In the genomic region with DNA sequence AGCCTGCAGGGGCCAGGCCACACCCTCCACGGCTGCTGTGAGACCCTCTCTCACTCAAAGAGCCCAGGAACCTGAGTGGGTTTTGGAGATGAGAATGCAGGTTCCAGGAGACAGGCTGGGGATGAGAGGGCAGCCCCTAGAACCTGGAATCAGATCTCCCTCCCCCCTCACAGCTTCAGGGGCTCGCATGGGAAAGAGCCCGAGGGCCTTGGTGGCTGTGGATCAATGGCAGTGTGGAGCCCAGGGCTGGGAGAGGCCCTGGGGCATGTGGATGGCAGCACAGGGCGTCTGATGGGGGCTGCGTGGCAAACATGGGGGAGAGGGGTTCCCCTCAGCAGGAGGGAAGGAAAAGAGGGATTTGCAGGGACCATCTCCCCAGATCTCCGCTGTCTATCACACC, we compare ENCODE assay signal across 13 cellular contexts.
A peak's percentile ranks its signal among the peaks of the same experiment; 100 is the strongest.
DNase-seq lines count a peak whose midpoint lies in the region; ATAC-seq and TF ChIP-seq lines count a peak whose summit lies in the region.
"Had no signal": no experiment of that assay in that cellular context is flagged by ENCODE, and none has a peak within 500 bp of the region (broad histone marks: within the 10 kb centered on the region; RNA-seq: fewer than 3 reads in every experiment).

No MANE protein-coding gene starts in this region.

- H3K4me3 Mint-ChIP-seq in stimulated activated naive CD8-positive, alpha-beta T cell treated with anti-CD3 and anti-CD28 coated beads, Interleukin-15, Interleukin-2, amounts not matched to agents 100 ng/mL and 50 ng/mL, for 24 hours, result no peak overlapping the region
- no peak overlapping the region for H3K4me3 Mint-ChIP-seq in stimulated activated naive CD8-positive, alpha-beta T cell treated with anti-CD3 and anti-CD28 coated beads, Interleukin-15, amount 100 ng/mL, for 72 hours
- H3K4me3 Mint-ChIP-seq: activated CD8-positive, alpha-beta memory T cell treated with anti-CD3 and anti-CD28 coated beads, Interleukin-2, amount 10 ng/mL, durations not matched to agents 7 days and 5 days had no signal

- H2AFZ ChIP-seq in trophoblast cell (ENCODE audit: insufficient read depth, low read length, poor library complexity), result no peak overlapping the region

- intact Hi-C loops in aorta (cut with DNase I) (no loop called here), lower leg skin (cut with DNase I; ENCODE audit: low total_unique reads) (no loop called here)

- no peak for TF ChIP-seq POLR2A in lower leg skin (IDR thresholded peaks at IDR 0.05)

- H2BK12ac ChIP-seq in trophoblast cell (ENCODE audit: low read length), result no peak overlapping the region

- H3K4ac ChIP-seq in trophoblast cell (ENCODE audit: low read depth, low read length), result no peak overlapping the region

- H3K4me3 ChIP-seq in coronary artery (no peak overlapping the region), trophoblast cell (ENCODE audit: low read depth, low read length) (no peak overlapping the region), aorta (ENCODE audit: low read length in 2 of 2) (no peak overlapping the region), lower leg skin (ENCODE audit: low read depth, poor library complexity, severe bottlenecking) (no peak overlapping the region)

- peaks cover 3% of the 10 kb centered on the region for H3K79me2 ChIP-seq in trophoblast cell (ENCODE audit: control insufficient read depth, insufficient read depth, low read length, poor library complexity)

- no peak overlapping the region for H4K91ac ChIP-seq in trophoblast cell (ENCODE audit: low read depth, low read length)

- H2BK5ac ChIP-seq in trophoblast cell (ENCODE audit: low read depth, low read length, poor library complexity), result no peak overlapping the region

- H3K4me1 ChIP-seq in trophoblast cell (ENCODE audit: control insufficient read depth in 1 of 2, insufficient read depth in 2 of 2, low read length in 2 of 2) (peaks cover 5 to 10% of the 10 kb centered on the region in 2 experiments), aorta (ENCODE audit: control insufficient read depth in 1 of 2, insufficient read depth in 2 of 2, low read length in 2 of 2) (peaks cover 0 to 18% of the 10 kb centered on the region in 2 donors)

- H3K27ac Mint-ChIP-seq in stimulated activated naive CD8-positive, alpha-beta T cell treated with anti-CD3 and anti-CD28 coated beads, Interleukin-15, Interleukin-2, amounts not matched to agents 100 ng/mL and 50 ng/mL, for 24 hours, result peak overlapping the region; percentile 53
- H3K27ac Mint-ChIP-seq in stimulated activated naive CD8-positive, alpha-beta T cell treated with anti-CD3 and anti-CD28 coated beads, Interleukin-15, amount 100 ng/mL, for 72 hours, result peak overlapping the region in 1 of 2 donors; percentile 81
- H3K27ac Mint-ChIP-seq: activated CD8-positive, alpha-beta memory T cell treated with anti-CD3 and anti-CD28 coated beads, Interleukin-2, amount 10 ng/mL, durations not matched to agents 7 days and 5 days had no signal

- H4K8ac ChIP-seq in trophoblast cell (ENCODE audit: low read depth, low read length), result no peak overlapping the region

- H2AK5ac ChIP-seq in trophoblast cell (ENCODE audit: low read length), result no peak overlapping the region

- H3K79me1 ChIP-seq in trophoblast cell (ENCODE audit: low read length), result no peaks in the 10 kb centered on the region

- H3K36me3 ChIP-seq in trophoblast cell (ENCODE audit: control insufficient read depth in 1 of 2, insufficient read depth in 2 of 2, low read length in 2 of 2) (no peaks in the 10 kb centered on the region), aorta (ENCODE audit: control insufficient read depth in 1 of 2, insufficient read depth in 2 of 2, low read length in 1 of 2) (no peaks in the 10 kb centered on the region)

- ATAC-seq in stimulated activated naive CD8-positive, alpha-beta T cell treated with anti-CD3 and anti-CD28 coated beads, Interleukin-15, amount 100 ng/mL, for 72 hours, result no peak
- ATAC-seq in aorta (ENCODE audit: low FRiP score), result no peak
- no peak for ATAC-seq in GM18502 (IDR thresholded peaks at IDR 0.05; ENCODE audit: poor library complexity, unreplicated experiment)

- peak overlapping the region; percentile 90 to 96 for H3K27ac ChIP-seq in coronary artery
- no peak overlapping the region for H3K27ac ChIP-seq in trophoblast cell (ENCODE audit: low read depth, low read length)
- peak overlapping the region; percentile 3 to 79 for H3K27ac ChIP-seq in aorta (ENCODE audit: low read depth in 1 of 2, low read length in 2 of 2)

- H3K9me3 ChIP-seq in trophoblast cell (ENCODE audit: insufficient read depth, low read depth, low read length) (peaks cover 1% of the 10 kb centered on the region), aorta (ENCODE audit: control insufficient read depth, low read length) (no peaks in the 10 kb centered on the region)

- TF ChIP-seq CTCF in coronary artery (IDR thresholded peaks at IDR 0.05) (no peak), lower leg skin (IDR thresholded peaks at IDR 0.05) (no peak)

- H3K9ac ChIP-seq in trophoblast cell (ENCODE audit: low read length), result no peak overlapping the region

- H3K27me3 ChIP-seq in trophoblast cell (ENCODE audit: insufficient read depth, low read length) (no peaks in the 10 kb centered on the region), aorta (ENCODE audit: control insufficient read depth in 1 of 2, insufficient read depth in 2 of 2, low read length in 1 of 2) (no peaks in the 10 kb centered on the region)

- peak overlapping the region; percentile 19 for H3K18ac ChIP-seq in trophoblast cell (ENCODE audit: low read length)

- no peak overlapping the region for H3K23ac ChIP-seq in trophoblast cell (ENCODE audit: low read length)

- no peaks in the 10 kb centered on the region for H3K9me3 Mint-ChIP-seq in stimulated activated naive CD8-positive, alpha-beta T cell treated with anti-CD3 and anti-CD28 coated beads, Interleukin-15, Interleukin-2, amounts not matched to agents 100 ng/mL and 50 ng/mL, for 24 hours
- no peaks in the 10 kb centered on the region for H3K9me3 Mint-ChIP-seq in stimulated activated naive CD8-positive, alpha-beta T cell treated with anti-CD3 and anti-CD28 coated beads, Interleukin-15, amount 100 ng/mL, for 72 hours

- H3K36me3 Mint-ChIP-seq in stimulated activated naive CD8-positive, alpha-beta T cell treated with anti-CD3 and anti-CD28 coated beads, Interleukin-15, Interleukin-2, amounts not matched to agents 100 ng/mL and 50 ng/mL, for 24 hours (ENCODE audit: low read depth), result no peaks in the 10 kb centered on the region

- H3K4me2 ChIP-seq in trophoblast cell (ENCODE audit: low read length), result no peak overlapping the region

- no peaks in the 10 kb centered on the region for H3K27me3 Mint-ChIP-seq in stimulated activated naive CD8-positive, alpha-beta T cell treated with anti-CD3 and anti-CD28 coated beads, Interleukin-15, Interleukin-2, amounts not matched to agents 100 ng/mL and 50 ng/mL, for 24 hours
- no peaks in the 10 kb centered on the region for H3K27me3 Mint-ChIP-seq in stimulated activated naive CD8-positive, alpha-beta T cell treated with anti-CD3 and anti-CD28 coated beads, Interleukin-15, amount 100 ng/mL, for 72 hours
- H3K27me3 Mint-ChIP-seq: activated CD8-positive, alpha-beta memory T cell treated with anti-CD3 and anti-CD28 coated beads, Interleukin-2, amount 10 ng/mL, durations not matched to agents 7 days and 5 days had no signal

- no peak overlapping the region for H2BK120ac ChIP-seq in trophoblast cell (ENCODE audit: insufficient read depth, low read length, poor library complexity)

- no peak overlapping the region for H3K14ac ChIP-seq in trophoblast cell (ENCODE audit: low read length)

- WGBS in trophoblast cell (ENCODE audit: extremely low coverage, insufficient coverage, insufficient read length), result no CpG with 5 or more reads among the region's 6 CpGs
- 82 to 89% methylated on average over 6 of the region's 6 CpGs for WGBS in aorta, 2 donors
- WGBS in lower leg skin, 2 donors, result 79 to 81% methylated on average over 6 of the region's 6 CpGs

- H3K4me1 Mint-ChIP-seq in stimulated activated naive CD8-positive, alpha-beta T cell treated with anti-CD3 and anti-CD28 coated beads, Interleukin-15, Interleukin-2, amounts not matched to agents 100 ng/mL and 50 ng/mL, for 24 hours (ENCODE audit: low read depth), result peaks cover 72% of the 10 kb centered on the region
- H3K4me1 Mint-ChIP-seq in stimulated activated naive CD8-positive, alpha-beta T cell treated with anti-CD3 and anti-CD28 coated beads, Interleukin-15, amount 100 ng/mL, for 72 hours, result peaks cover 83% of the 10 kb centered on the region

- no peak overlapping the region for H4K12ac ChIP-seq in trophoblast cell (ENCODE audit: low read depth, low read length)

- no peak for DNase-seq in stimulated activated naive CD8-positive, alpha-beta T cell treated with anti-CD3 and anti-CD28 coated beads, Interleukin-15, amount 100 ng/mL, for 72 hours
- DNase-seq in coronary artery (ENCODE audit: low spot score) (no peak), trophoblast cell (no peak), aorta (no peak), lower leg skin (ENCODE audit: low spot score in 2 of 2) (no peak), cortex of kidney (lab: John Stamatoyannopoulos, UW) (no peak)
- DNase-seq: activated CD8-positive, alpha-beta memory T cell treated with anti-CD3 and anti-CD28 coated beads, Interleukin-2, amount 10 ng/mL, durations not matched to agents 7 days and 5 days; Kasumi-1; NCI-H187 treated with DMSO at 0.1 percent for 48 hours; NCI-H524 treated with DMSO at 0.1 percent for 48 hours; PC-3 had no signal
